Comparison of ENCODE assay signal across 1 cellular context in the genomic region with DNA sequence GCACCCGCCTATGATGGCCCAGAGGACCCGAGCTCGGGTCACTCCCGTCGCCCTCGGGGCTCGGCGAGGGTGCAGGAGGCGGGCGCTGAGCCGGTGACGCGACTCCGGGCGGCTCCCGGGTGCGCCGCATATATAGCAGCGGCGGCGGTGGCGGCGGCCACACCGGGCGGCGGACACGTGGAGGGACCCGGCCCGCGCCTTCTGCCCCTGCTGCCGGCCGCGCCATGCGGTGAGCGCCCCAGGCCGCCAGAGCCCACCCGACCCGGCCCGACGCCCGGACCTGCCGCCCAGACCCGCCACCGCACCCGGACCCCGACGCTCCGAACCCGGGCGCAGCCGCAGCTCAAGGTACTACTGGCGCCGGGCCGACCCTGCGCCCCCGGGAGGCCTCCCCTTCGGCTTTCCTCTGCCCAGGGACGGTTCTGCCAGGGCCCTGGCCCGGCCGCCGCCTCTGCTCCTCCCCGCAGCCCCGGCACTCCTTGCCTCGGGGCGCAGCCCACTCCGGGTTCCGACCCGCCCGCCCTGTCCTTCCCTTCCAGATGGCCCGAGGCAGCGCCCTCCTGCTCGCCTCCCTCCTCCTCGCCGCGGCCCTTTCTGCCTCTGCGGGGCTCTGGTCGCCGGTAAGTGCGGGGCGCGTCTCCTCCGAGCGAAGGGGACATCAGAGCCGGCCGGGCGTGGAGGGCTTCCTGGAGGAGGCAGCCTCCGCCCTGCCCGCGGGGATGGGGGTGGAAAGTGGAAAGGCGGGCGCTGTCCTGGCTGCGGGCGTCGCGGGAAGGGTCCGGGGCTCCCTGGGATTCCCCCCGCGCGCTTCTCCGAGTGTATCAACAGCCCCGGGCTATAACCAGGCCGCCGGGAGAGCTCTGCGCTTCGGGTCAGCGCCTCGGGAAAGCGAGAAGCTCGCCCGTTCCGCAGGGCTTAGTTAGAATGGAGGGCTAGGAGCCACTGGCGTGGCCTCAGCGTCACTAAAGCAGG.
A peak's percentile ranks its signal among the peaks of the same experiment; 100 is the strongest.
TF ChIP-seq lines count a peak whose summit lies in the region.

A gene with protein sequence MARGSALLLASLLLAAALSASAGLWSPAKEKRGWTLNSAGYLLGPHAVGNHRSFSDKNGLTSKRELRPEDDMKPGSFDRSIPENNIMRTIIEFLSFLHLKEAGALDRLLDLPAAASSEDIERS (plus strand): TSS at position 160 of the 972 bp plus-strand sequence. CDS start 380 bp downstream, at position 540.

TF ChIP-seq in K562, 482 proteins besides CTCF, POLR2A, EP300 and RAD21 (continued from another document):
- TF ChIP-seq, protein P1, sequence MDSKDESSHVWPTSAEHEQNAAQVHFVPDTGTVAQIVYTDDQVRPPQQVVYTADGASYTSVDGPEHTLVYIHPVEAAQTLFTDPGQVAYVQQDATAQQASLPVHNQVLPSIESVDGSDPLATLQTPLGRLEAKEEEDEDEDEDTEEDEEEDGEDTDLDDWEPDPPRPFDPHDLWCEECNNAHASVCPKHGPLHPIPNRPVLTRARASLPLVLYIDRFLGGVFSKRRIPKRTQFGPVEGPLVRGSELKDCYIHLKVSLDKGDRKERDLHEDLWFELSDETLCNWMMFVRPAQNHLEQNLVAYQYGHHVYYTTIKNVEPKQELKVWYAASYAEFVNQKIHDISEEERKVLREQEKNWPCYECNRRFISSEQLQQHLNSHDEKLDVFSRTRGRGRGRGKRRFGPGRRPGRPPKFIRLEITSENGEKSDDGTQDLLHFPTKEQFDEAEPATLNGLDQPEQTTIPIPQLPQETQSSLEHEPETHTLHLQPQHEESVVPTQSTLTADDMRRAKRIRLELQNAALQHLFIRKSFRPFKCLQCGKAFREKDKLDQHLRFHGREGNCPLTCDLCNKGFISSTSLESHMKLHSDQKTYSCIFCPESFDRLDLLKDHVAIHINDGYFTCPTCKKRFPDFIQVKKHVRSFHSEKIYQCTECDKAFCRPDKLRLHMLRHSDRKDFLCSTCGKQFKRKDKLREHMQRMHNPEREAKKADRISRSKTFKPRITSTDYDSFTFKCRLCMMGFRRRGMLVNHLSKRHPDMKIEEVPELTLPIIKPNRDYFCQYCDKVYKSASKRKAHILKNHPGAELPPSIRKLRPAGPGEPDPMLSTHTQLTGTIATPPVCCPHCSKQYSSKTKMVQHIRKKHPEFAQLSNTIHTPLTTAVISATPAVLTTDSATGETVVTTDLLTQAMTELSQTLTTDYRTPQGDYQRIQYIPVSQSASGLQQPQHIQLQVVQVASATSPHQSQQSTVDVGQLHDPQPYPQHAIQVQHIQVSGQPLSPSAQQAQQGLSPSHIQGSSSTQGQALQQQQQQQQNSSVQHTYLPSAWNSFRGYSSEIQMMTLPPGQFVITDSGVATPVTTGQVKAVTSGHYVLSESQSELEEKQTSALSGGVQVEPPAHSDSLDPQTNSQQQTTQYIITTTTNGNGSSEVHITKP (IDR thresholded peaks at IDR 0.05; ENCODE audit: partially characterized antibody): no peak
- TF ChIP-seq, protein P2, sequence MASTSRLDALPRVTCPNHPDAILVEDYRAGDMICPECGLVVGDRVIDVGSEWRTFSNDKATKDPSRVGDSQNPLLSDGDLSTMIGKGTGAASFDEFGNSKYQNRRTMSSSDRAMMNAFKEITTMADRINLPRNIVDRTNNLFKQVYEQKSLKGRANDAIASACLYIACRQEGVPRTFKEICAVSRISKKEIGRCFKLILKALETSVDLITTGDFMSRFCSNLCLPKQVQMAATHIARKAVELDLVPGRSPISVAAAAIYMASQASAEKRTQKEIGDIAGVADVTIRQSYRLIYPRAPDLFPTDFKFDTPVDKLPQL (IDR thresholded peaks at IDR 0.05; ENCODE audit: extremely low read depth, insufficient read length): no peak
- TF ChIP-seq NUFIP1 (IDR thresholded peaks at IDR 0.05; ENCODE audit: partially characterized antibody) (no peak), OTX1 (CRISPR knock-in tag; IDR thresholded peaks at IDR 0.05) (no peak), STAT5A (IDR thresholded peaks at IDR 0.05; ENCODE audit: borderline replicate concordance, low read length) (no peak), TBL1XR1 (IDR thresholded peaks at IDR 0.05; ENCODE audit: low read length in 2 of 2) (no peak), RBM22 (IDR thresholded peaks at IDR 0.05; ENCODE audit: low read depth, low read length, poor library complexity, severe bottlenecking) (peak; percentile 14), KLF6 (CRISPR knock-in tag; IDR thresholded peaks at IDR 0.05; ENCODE audit: borderline replicate concordance) (no peak), ZNF174 (CRISPR knock-in tag; IDR thresholded peaks at IDR 0.05) (no peak), ZNF431 (CRISPR knock-in tag; IDR thresholded peaks at IDR 0.05) (no peak), PHF21A (IDR thresholded peaks at IDR 0.05; ENCODE audit: borderline replicate concordance, low read depth) (no peak), NELFE (IDR thresholded peaks at IDR 0.05; ENCODE audit: insufficient read depth, insufficient read length) (peak; percentile 47), ZNF133 (CRISPR knock-in tag; IDR thresholded peaks at IDR 0.05) (no peak), ARID2 (IDR thresholded peaks at IDR 0.05) (no peak), MYBL2 (IDR thresholded peaks at IDR 0.05; ENCODE audit: low read depth) (no peak), MYBL2 (CRISPR knock-in tag; IDR thresholded peaks at IDR 0.05; ENCODE audit: borderline replicate concordance) (no peak), POLR2AphosphoS2 (IDR thresholded peaks at IDR 0.05; ENCODE audit: low read length) (no peak), ESRRB (CRISPR knock-in tag; IDR thresholded peaks at IDR 0.05; ENCODE audit: borderline replicate concordance) (no peak), ZNF778 (CRISPR knock-in tag; IDR thresholded peaks at IDR 0.05) (no peak), HMG20B (CRISPR knock-in tag; IDR thresholded peaks at IDR 0.05) (no peak), ZNF780A (CRISPR knock-in tag; IDR thresholded peaks at IDR 0.05) (no peak), ZC3H8 (IDR thresholded peaks at IDR 0.05) (no peak), ELF1 (tag; IDR thresholded peaks at IDR 0.05) (no peak), MTF1 (CRISPR knock-in tag; IDR thresholded peaks at IDR 0.05; ENCODE audit: borderline replicate concordance) (no peak), ZNF121 (CRISPR knock-in tag; conservative IDR thresholded peaks at IDR 0.05) (no peak), NFIX (CRISPR knock-in tag; IDR thresholded peaks at IDR 0.05; ENCODE audit: low read depth) (no peak), FOXP1 (CRISPR knock-in tag; IDR thresholded peaks at IDR 0.05) (peak; percentile 69), ILK (tag; IDR thresholded peaks at IDR 0.05; ENCODE audit: borderline replicate concordance, low read depth) (no peak), HDAC1 (IDR thresholded peaks at IDR 0.05) (peak; percentile 41 to 52; a peak in 1 of 4 replicates), NCOA6 (IDR thresholded peaks at IDR 0.05) (no peak), TAF1 (IDR thresholded peaks at IDR 0.05; ENCODE audit: control insufficient read depth, extremely low read depth, insufficient read depth, low read length, severe bottlenecking) (peak; percentile 67), GABPB1 (CRISPR knock-in tag; IDR thresholded peaks at IDR 0.05) (no peak)
- TF ChIP-seq, protein P3, sequence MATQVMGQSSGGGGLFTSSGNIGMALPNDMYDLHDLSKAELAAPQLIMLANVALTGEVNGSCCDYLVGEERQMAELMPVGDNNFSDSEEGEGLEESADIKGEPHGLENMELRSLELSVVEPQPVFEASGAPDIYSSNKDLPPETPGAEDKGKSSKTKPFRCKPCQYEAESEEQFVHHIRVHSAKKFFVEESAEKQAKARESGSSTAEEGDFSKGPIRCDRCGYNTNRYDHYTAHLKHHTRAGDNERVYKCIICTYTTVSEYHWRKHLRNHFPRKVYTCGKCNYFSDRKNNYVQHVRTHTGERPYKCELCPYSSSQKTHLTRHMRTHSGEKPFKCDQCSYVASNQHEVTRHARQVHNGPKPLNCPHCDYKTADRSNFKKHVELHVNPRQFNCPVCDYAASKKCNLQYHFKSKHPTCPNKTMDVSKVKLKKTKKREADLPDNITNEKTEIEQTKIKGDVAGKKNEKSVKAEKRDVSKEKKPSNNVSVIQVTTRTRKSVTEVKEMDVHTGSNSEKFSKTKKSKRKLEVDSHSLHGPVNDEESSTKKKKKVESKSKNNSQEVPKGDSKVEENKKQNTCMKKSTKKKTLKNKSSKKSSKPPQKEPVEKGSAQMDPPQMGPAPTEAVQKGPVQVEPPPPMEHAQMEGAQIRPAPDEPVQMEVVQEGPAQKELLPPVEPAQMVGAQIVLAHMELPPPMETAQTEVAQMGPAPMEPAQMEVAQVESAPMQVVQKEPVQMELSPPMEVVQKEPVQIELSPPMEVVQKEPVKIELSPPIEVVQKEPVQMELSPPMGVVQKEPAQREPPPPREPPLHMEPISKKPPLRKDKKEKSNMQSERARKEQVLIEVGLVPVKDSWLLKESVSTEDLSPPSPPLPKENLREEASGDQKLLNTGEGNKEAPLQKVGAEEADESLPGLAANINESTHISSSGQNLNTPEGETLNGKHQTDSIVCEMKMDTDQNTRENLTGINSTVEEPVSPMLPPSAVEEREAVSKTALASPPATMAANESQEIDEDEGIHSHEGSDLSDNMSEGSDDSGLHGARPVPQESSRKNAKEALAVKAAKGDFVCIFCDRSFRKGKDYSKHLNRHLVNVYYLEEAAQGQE (CRISPR knock-in tag; IDR thresholded peaks at IDR 0.05; ENCODE audit: low read depth): no peak
- TF ChIP-seq, protein P4, sequence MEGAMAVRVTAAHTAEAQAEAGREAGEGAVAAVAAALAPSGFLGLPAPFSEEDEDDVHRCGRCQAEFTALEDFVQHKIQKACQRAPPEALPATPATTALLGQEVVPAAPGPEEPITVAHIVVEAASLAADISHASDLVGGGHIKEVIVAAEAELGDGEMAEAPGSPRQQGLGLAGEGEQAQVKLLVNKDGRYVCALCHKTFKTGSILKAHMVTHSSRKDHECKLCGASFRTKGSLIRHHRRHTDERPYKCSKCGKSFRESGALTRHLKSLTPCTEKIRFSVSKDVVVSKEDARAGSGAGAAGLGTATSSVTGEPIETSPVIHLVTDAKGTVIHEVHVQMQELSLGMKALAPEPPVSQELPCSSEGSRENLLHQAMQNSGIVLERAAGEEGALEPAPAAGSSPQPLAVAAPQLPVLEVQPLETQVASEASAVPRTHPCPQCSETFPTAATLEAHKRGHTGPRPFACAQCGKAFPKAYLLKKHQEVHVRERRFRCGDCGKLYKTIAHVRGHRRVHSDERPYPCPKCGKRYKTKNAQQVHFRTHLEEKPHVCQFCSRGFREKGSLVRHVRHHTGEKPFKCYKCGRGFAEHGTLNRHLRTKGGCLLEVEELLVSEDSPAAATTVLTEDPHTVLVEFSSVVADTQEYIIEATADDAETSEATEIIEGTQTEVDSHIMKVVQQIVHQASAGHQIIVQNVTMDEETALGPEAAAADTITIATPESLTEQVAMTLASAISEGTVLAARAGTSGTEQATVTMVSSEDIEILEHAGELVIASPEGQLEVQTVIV (CRISPR knock-in tag; IDR thresholded peaks at IDR 0.05; ENCODE audit: borderline replicate concordance): no peak
- TF ChIP-seq, protein P5, sequence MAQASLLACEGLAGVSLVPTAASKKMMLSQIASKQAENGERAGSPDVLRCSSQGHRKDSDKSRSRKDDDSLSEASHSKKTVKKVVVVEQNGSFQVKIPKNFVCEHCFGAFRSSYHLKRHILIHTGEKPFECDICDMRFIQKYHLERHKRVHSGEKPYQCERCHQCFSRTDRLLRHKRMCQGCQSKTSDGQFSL (CRISPR knock-in tag; IDR thresholded peaks at IDR 0.05): no peak
- TF ChIP-seq, protein P5 (tag; IDR thresholded peaks at IDR 0.05): no peak
- TF ChIP-seq, protein P6, sequence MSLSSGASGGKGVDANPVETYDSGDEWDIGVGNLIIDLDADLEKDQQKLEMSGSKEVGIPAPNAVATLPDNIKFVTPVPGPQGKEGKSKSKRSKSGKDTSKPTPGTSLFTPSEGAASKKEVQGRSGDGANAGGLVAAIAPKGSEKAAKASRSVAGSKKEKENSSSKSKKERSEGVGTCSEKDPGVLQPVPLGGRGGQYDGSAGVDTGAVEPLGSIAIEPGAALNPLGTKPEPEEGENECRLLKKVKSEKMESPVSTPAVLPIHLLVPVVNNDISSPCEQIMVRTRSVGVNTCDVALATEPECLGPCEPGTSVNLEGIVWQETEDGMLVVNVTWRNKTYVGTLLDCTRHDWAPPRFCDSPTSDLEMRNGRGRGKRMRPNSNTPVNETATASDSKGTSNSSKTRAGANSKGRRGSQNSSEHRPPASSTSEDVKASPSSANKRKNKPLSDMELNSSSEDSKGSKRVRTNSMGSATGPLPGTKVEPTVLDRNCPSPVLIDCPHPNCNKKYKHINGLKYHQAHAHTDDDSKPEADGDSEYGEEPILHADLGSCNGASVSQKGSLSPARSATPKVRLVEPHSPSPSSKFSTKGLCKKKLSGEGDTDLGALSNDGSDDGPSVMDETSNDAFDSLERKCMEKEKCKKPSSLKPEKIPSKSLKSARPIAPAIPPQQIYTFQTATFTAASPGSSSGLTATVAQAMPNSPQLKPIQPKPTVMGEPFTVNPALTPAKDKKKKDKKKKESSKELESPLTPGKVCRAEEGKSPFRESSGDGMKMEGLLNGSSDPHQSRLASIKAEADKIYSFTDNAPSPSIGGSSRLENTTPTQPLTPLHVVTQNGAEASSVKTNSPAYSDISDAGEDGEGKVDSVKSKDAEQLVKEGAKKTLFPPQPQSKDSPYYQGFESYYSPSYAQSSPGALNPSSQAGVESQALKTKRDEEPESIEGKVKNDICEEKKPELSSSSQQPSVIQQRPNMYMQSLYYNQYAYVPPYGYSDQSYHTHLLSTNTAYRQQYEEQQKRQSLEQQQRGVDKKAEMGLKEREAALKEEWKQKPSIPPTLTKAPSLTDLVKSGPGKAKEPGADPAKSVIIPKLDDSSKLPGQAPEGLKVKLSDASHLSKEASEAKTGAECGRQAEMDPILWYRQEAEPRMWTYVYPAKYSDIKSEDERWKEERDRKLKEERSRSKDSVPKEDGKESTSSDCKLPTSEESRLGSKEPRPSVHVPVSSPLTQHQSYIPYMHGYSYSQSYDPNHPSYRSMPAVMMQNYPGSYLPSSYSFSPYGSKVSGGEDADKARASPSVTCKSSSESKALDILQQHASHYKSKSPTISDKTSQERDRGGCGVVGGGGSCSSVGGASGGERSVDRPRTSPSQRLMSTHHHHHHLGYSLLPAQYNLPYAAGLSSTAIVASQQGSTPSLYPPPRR (CRISPR knock-in tag; IDR thresholded peaks at IDR 0.05; ENCODE audit: borderline replicate concordance): no peak
- TF ChIP-seq, protein P7, sequence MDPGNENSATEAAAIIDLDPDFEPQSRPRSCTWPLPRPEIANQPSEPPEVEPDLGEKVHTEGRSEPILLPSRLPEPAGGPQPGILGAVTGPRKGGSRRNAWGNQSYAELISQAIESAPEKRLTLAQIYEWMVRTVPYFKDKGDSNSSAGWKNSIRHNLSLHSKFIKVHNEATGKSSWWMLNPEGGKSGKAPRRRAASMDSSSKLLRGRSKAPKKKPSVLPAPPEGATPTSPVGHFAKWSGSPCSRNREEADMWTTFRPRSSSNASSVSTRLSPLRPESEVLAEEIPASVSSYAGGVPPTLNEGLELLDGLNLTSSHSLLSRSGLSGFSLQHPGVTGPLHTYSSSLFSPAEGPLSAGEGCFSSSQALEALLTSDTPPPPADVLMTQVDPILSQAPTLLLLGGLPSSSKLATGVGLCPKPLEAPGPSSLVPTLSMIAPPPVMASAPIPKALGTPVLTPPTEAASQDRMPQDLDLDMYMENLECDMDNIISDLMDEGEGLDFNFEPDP (CRISPR knock-in tag; IDR thresholded peaks at IDR 0.05): no peak
